ENCODE assay signal across 8 cellular contexts in genomic region chr6:89351632-89352328, GRCh38. TPM values are rescaled to one million over a fixed set of nuclear protein-coding genes. Genes with fewer than 3 reads are reported as not detected.
DNase-seq lines count a peak whose midpoint lies in the region; ATAC-seq, FAIRE-seq and TF ChIP-seq lines count a peak whose summit lies in the region.

No MANE protein-coding gene starts in this region.

- H2AFZ ChIP-seq in H1 (ENCODE audit: low read length) (no peak overlapping the region; the same call in 1 of the 2 replicates), neural cell (ENCODE audit: low read depth, low read length) (peak overlapping the region; percentile 71)

- CTCF ChIA-PET in H1 (lab: Charles Lee; ENCODE audit: partially characterized antibody) = interaction anchor here (0.5 to 15.3 kb wide), 9 partner anchors 14 to 260 kb away, joined by 3 to 130 read pairs (median 4); no protein-coding TSS in a partner anchor

- POLR2A ChIA-PET in H1 (lab: Charles Lee; ENCODE audit: partially characterized antibody) = interaction anchor here (0.6 to 2.5 kb wide), 13 partner anchors 9 to 273 kb away, joined by 3 to 17 read pairs (median 4); partner anchors contain the start of gene PNRC1

- H3K4ac ChIP-seq in H1 (replicated peaks; ENCODE audit: insufficient read length, low read depth, low read length) = no peak overlapping the region

- no peak overlapping the region for H3K18ac ChIP-seq in H1 (ENCODE audit: extremely low read depth, low read length)

- no peak for TF ChIP-seq POLR2A in H1 (IDR thresholded peaks at IDR 0.05; ENCODE audit: control extremely low read depth in 1 of 2, low read depth in 2 of 2, low read length in 2 of 2)

- TF ChIP-seq RAD21 in H1 (IDR thresholded peaks at IDR 0.05 in 1 of 2, conservative IDR thresholded peaks at IDR 0.05 in 1 of 2; ENCODE audit: low read depth in 2 of 2, low read length in 2 of 2) (no peak), neural cell (conservative IDR thresholded peaks at IDR 0.05) (no peak)

- H3F3A ChIP-seq in neural cell (ENCODE audit: insufficient read depth, low read length, poor library complexity, severe bottlenecking) = no peaks in the 10 kb centered on the region

- no peak overlapping the region for H2BK20ac ChIP-seq in H1 (ENCODE audit: low read length)

- H2BK15ac ChIP-seq in H1 (ENCODE audit: low read length) = no peak overlapping the region

- TF ChIP-seq CTCF in H1 (IDR thresholded peaks at IDR 0.05; ENCODE audit: control extremely low read depth in 1 of 3, insufficient read depth in 1 of 3, low read depth in 1 of 3, low read length in 3 of 3) = no peak
- no peak for TF ChIP-seq CTCF in neural cell (IDR thresholded peaks at IDR 0.05; ENCODE audit: poor library complexity, severe bottlenecking)

- peaks cover 0 to 4% (median 0%) of the 10 kb centered on the region in 4 experiments; a peak in 1 of 7 replicates for H3K4me1 ChIP-seq in H1 (replicated peaks in 1 of 4; ENCODE audit: control insufficient read depth in 3 of 4, insufficient read depth in 4 of 4, low read length in 3 of 4)

- H3K9me3 ChIP-seq in H1 (ENCODE audit: insufficient read depth in 2 of 2, low read depth in 1 of 2, low read length in 1 of 2) (no peaks in the 10 kb centered on the region), neural cell (ENCODE audit: low read length) (no peaks in the 10 kb centered on the region)

- no peaks in the 10 kb centered on the region for H3K79me1 ChIP-seq in H1 (ENCODE audit: low read depth, low read length)

- H4K91ac ChIP-seq in H1 (replicated peaks; ENCODE audit: insufficient read length, low read length) = no peak overlapping the region

- H3K27me3 ChIP-seq in H1 (replicated peaks in 1 of 4; ENCODE audit: control insufficient read depth in 3 of 4, extremely low read depth in 1 of 4, insufficient read depth in 3 of 4, low read length in 3 of 4) = no peaks in the 10 kb centered on the region; a peak in 1 of 7 replicates
- no peaks in the 10 kb centered on the region for H3K27me3 ChIP-seq in neural cell (ENCODE audit: insufficient read depth, low read depth, low read length)

- H3K14ac ChIP-seq in H1 (ENCODE audit: insufficient read length) = no peak overlapping the region

- no peak overlapping the region for H2AK5ac ChIP-seq in H1 (ENCODE audit: low read depth, low read length)

- 18% methylated on average over 16 of the region's 16 CpGs; no CpG with 5 or more reads in 1 of the 2 experiments for WGBS in H1 (ENCODE audit: extremely low coverage in 1 of 2, insufficient coverage in 1 of 2, insufficient read length in 1 of 2, insufficient replicate concordance in 2 of 2, low coverage in 1 of 2, low lambda C conversion rate in 2 of 2, missing lambda C conversion rate in 1 of 2), 2 experiments

- no peak for ATAC-seq in HG02798 (IDR thresholded peaks at IDR 0.05; ENCODE audit: poor library complexity, unreplicated experiment)
- no peak for ATAC-seq in GM19455 (IDR thresholded peaks at IDR 0.05; ENCODE audit: unreplicated experiment)

- H3K4me3 ChIP-seq in H1 (ENCODE audit: extremely low read depth in 1 of 4, insufficient read depth in 2 of 4, low read depth in 3 of 4, low read length in 4 of 4) = peak overlapping the region; percentile 63 to 70 (median 67)
- peak overlapping the region; percentile 91 for H3K4me3 ChIP-seq in neural cell (ENCODE audit: low read length)

- H2BK120ac ChIP-seq in H1 (replicated peaks; ENCODE audit: low read depth, low read length) = no peak overlapping the region

- H3K4me2 ChIP-seq in H1 (ENCODE audit: insufficient read depth in 1 of 2, low read depth in 2 of 2, low read length in 2 of 2) (peak overlapping the region; percentile 76 to 77), neural cell (ENCODE audit: low read length) (peak overlapping the region; percentile 87)

- H2BK5ac ChIP-seq in H1 (ENCODE audit: low read depth, low read length) = no peak overlapping the region

- no peak overlapping the region for H4K5ac ChIP-seq in H1 (ENCODE audit: insufficient read length, low read depth, low read length)

- TF ChIP-seq EP300 in H1 (IDR thresholded peaks at IDR 0.05; ENCODE audit: borderline replicate concordance in 1 of 2, low read depth in 2 of 2, low read length in 2 of 2) (no peak), neural cell (conservative IDR thresholded peaks at IDR 0.05; ENCODE audit: poor library complexity, severe bottlenecking) (no peak)

- 0 out of 4 replicates have a peak, but pooled peaks cover 0 to 5% of the 10 kb centered on the region in 2 experiments for H3K79me2 ChIP-seq in H1 (ENCODE audit: control insufficient read depth in 1 of 2, insufficient read depth in 2 of 2, low read length in 2 of 2)
- H3K79me2 ChIP-seq in neural cell (replicated peaks; ENCODE audit: insufficient read depth, low read length) = peaks cover 61% of the 10 kb centered on the region

- H3K27ac ChIP-seq in H1 (ENCODE audit: low read depth, low read length) (no peak overlapping the region), neural cell (ENCODE audit: low read length) (peak overlapping the region; percentile 85)

- FAIRE-seq in H1 (lab: Jason Lieb, UNC) = no peak

- H4K20me1 ChIP-seq in H1 (replicated peaks in 1 of 2; ENCODE audit: control insufficient read depth in 1 of 2, insufficient read depth in 2 of 2, low read length in 2 of 2) (peaks cover 0 to 2% of the 10 kb centered on the region in 2 experiments), neural cell (ENCODE audit: insufficient read depth) (no peaks in the 10 kb centered on the region)

- no peak overlapping the region for H4K8ac ChIP-seq in H1 (ENCODE audit: extremely low read depth, insufficient read depth, low read length)

- DNase-seq in NCI-H1092 treated with DMSO at 0.1 percent for 48 hours (lab: John Stamatoyannopoulos, UW) = peak; percentile 34
- no peak for DNase-seq in NCI-H1092 (lab: John Stamatoyannopoulos, UW)
- DNase-seq in NCI-H748 treated with DMSO at 0.1 percent for 48 hours (lab: John Stamatoyannopoulos, UW) = peak; percentile 45
- no peak for DNase-seq in H1 (ENCODE audit: low read depth in 1 of 2, low spot score in 2 of 2)
- DNase-seq in NCI-H187 (lab: John Stamatoyannopoulos, UW) = no peak

- H3K56ac ChIP-seq in H1 (replicated peaks; ENCODE audit: insufficient read length, low read depth, low read length) = no peak overlapping the region

- H3K9ac ChIP-seq in H1 (replicated peaks in 1 of 4; ENCODE audit: extremely low read depth in 1 of 4, low read depth in 3 of 4, low read length in 3 of 4) (peak overlapping the region; percentile 79 to 96 (median 88); a peak in 6 of 7 replicates), neural cell (ENCODE audit: low read length) (peak overlapping the region; percentile 93)

- no peak overlapping the region for H2BK12ac ChIP-seq in H1 (ENCODE audit: low read depth, low read length)

- peaks cover 3% of the 10 kb centered on the region; the same call in 1 of the 2 replicates for H3K23me2 ChIP-seq in H1 (ENCODE audit: low read depth, low read length)

- no peaks in the 10 kb centered on the region for H3K9me2 ChIP-seq in neural cell (ENCODE audit: insufficient read depth, low read length)

- H3K36me3 ChIP-seq in H1 (ENCODE audit: control insufficient read depth in 2 of 4, insufficient read depth in 4 of 4, low read length in 3 of 4) (no peaks in the 10 kb centered on the region), neural cell (ENCODE audit: insufficient read depth, low read length) (no peaks in the 10 kb centered on the region)

- no peak overlapping the region for H3K23ac ChIP-seq in H1 (ENCODE audit: insufficient read length)

TF ChIP-seq in H1, 55 proteins besides CTCF, POLR2A, EP300 and RAD21:
- TF ChIP-seq EZH2 (IDR thresholded peaks at IDR 0.05; ENCODE audit: low read depth, low read length, severe bottlenecking) = peak; percentile 31
- TF ChIP-seq ZNF274 (IDR thresholded peaks at IDR 0.05; ENCODE audit: borderline replicate concordance, extremely low read depth, low read length) = no peak
TF ChIP-seq in H1: peak in this region for 1.

TF ChIP-seq in neural cell, 6 proteins besides CTCF, POLR2A, EP300 and RAD21:
- TF ChIP-seq POLR2AphosphoS5 (IDR thresholded peaks at IDR 0.05) = no peak

RNA-seq across cellular contexts. Expression of gene UBE2J1, which starts 0.7 kb away (rescaled TPM):
- total RNA-seq in H1 (2021; fragmentation: NEBNext Ultra II Directional; extraction: Animal tissue kit (Norgen Biotek cat#: 25700)) = 13.4 and 15.2 TPM in 2 replicates
- 4.5 and 8.5 TPM in 2 replicates for polyA plus RNA-seq in H1 (2011; rRNA removed)
- 8.4 TPM for polyA plus RNA-seq in H1 (2011; cell fraction: cytosol; rRNA removed)
- 4.2 TPM for polyA plus RNA-seq in H1 (2011; cell fraction: nucleus; rRNA removed)
- polyA plus RNA-seq in H1 (2012, experiment 1 of 2) = 6.2 to 7.9 TPM (median 7.8 TPM) in 4 replicates
- 2.9 TPM for polyA plus RNA-seq in H1 (2012, experiment 2 of 2)
- polyA plus RNA-seq in H1 (2013, experiment 1 of 2) = 13.5 TPM
- polyA plus RNA-seq in H1 (2013, experiment 2 of 2) = 12.9 TPM
- 7.7 and 13.3 TPM in 2 replicates for polyA minus RNA-seq in H1 (2011; rRNA and poly(A)+ RNA removed)
- 4.8 TPM for polyA minus RNA-seq in H1 (2011; cell fraction: cytosol; rRNA and poly(A)+ RNA removed)
- polyA minus RNA-seq in H1 (2011; cell fraction: nucleus; rRNA and poly(A)+ RNA removed) = 7.2 TPM
- polyA plus RNA-seq in neural cell = 44.9 and 47.2 TPM in 2 replicates
- polyA minus RNA-seq in neural cell = 50.6 and 53.5 TPM in 2 replicates

RNA-seq across cellular contexts. Expression of gene GABRR2, which starts 36.7 kb away (rescaled TPM):
- total RNA-seq in H1 (2021; fragmentation: NEBNext Ultra II Directional; extraction: Animal tissue kit (Norgen Biotek cat#: 25700)) = not detected in 2 replicates
- polyA plus RNA-seq in H1 (2011; rRNA removed) = 0.09 TPM in 1 of 2 replicates, not detected in the other
- not detected for polyA plus RNA-seq in H1 (2011; cell fraction: cytosol; rRNA removed)
- 0.14 TPM for polyA plus RNA-seq in H1 (2011; cell fraction: nucleus; rRNA removed)
- not detected in 4 replicates for polyA plus RNA-seq in H1 (2012, experiment 1 of 2)
- not detected for polyA plus RNA-seq in H1 (2012, experiment 2 of 2)
- 0.04 TPM for polyA plus RNA-seq in H1 (2013, experiment 1 of 2)
- polyA plus RNA-seq in H1 (2013, experiment 2 of 2) = not detected
- not detected in 2 replicates for polyA minus RNA-seq in H1 (2011; rRNA and poly(A)+ RNA removed)
- not detected for polyA minus RNA-seq in H1 (2011; cell fraction: cytosol; rRNA and poly(A)+ RNA removed)
- 0.40 TPM for polyA minus RNA-seq in H1 (2011; cell fraction: nucleus; rRNA and poly(A)+ RNA removed)
- polyA plus RNA-seq in neural cell = 0.16 and 0.31 TPM in 2 replicates
- not detected in 2 replicates for polyA minus RNA-seq in neural cell

Comparison
In these comparisons a context has a peak if more than half of its experiments do, and no peak if none do; other contexts are left out.
1. DNase-seq: peak in NCI-H1092 treated with DMSO at 0.1 percent for 48 hours (single experiment) and NCI-H748 treated with DMSO at 0.1 percent for 48 hours (single experiment); none in NCI-H1092 (single experiment), H1 (0 of 2) and NCI-H187 (0 of 2).